ENCODE assay signal across 13 cellular contexts in genomic region chr11:87213444-87213843, GRCh38.
DNase-seq lines count a peak whose midpoint lies in the region; ATAC-seq and TF ChIP-seq lines count a peak whose summit lies in the region.
"Had no signal": no experiment of that assay in that cellular context is flagged by ENCODE, and none has a peak within 500 bp of the region (broad histone marks: within the 10 kb centered on the region; RNA-seq: fewer than 3 reads in every experiment).

No MANE protein-coding gene starts in this region.

- peaks cover 0 to 3% of the 10 kb centered on the region in 2 donors for H3K36me3 Mint-ChIP-seq in activated T-cell treated with anti-CD3 and anti-CD28 coated beads, Interleukin-2, amount 50 U/mL, for 72 hours (ENCODE audit: insufficient read depth in 2 of 2)

- H3K4me3 ChIP-seq in body of pancreas = no peak overlapping the region
- H3K4me3 ChIP-seq: spleen had no signal

- H3K27ac ChIP-seq in body of pancreas = no peak overlapping the region
- H3K27ac ChIP-seq: KMS-11, spleen had no signal

- DNase-seq in activated T-cell treated with anti-CD3 and anti-CD28 coated beads, Interleukin-2, amount 50 U/mL, for 72 hours = no peak
- DNase-seq in activated T-cell treated with anti-CD3 and anti-CD28 coated beads, Interleukin-2, amount 50 U/mL, for 48 hours = no peak
- DNase-seq in mucosa of gallbladder (ENCODE audit: low spot score) = no peak
- no peak for DNase-seq in stimulated activated CD8-positive, alpha-beta memory T cell treated with anti-CD3 and anti-CD28 coated beads, Interleukin-4, amount 100 ng/mL, for 48 hours
- no peak for DNase-seq in NAMALWA (ENCODE audit: low spot score)
- DNase-seq in body of pancreas = no peak
- DNase-seq: DMS53, NCI-H2029 treated with DMSO at 0.1 percent for 48 hours, spleen, SW 1271 had no signal

- intact Hi-C loops in body of pancreas (cut with DNase I) = no loop called here

- H3K4me3 Mint-ChIP-seq in activated T-cell treated with anti-CD3 and anti-CD28 coated beads, Interleukin-2, amount 50 U/mL, for 72 hours = peak overlapping the region in 1 of 2 donors; percentile 51

- no peaks in the 10 kb centered on the region for H3K27me3 ChIP-seq in body of pancreas
- H3K27me3 ChIP-seq: spleen had no signal

- H3K27me3 Mint-ChIP-seq in activated T-cell treated with anti-CD3 and anti-CD28 coated beads, Interleukin-2, amount 50 U/mL, for 72 hours (ENCODE audit: low read depth) = no peaks in the 10 kb centered on the region

- WGBS in body of pancreas, 2 donors = 80 to 87% methylated on average over 2 of the region's 2 CpGs

- no peak for TF ChIP-seq POLR2A in body of pancreas (IDR thresholded peaks at IDR 0.05)

- H3K4me1 Mint-ChIP-seq in activated T-cell treated with anti-CD3 and anti-CD28 coated beads, Interleukin-2, amount 50 U/mL, for 72 hours (ENCODE audit: low read depth) = peaks cover 16% of the 10 kb centered on the region

- H3K27ac Mint-ChIP-seq in activated T-cell treated with anti-CD3 and anti-CD28 coated beads, Interleukin-2, amount 50 U/mL, for 72 hours = peak overlapping the region; percentile 78

- no peaks in the 10 kb centered on the region for H3K4me1 ChIP-seq in body of pancreas
- H3K4me1 ChIP-seq: spleen had no signal

- peak; percentile 34 to 64 for ATAC-seq in activated T-cell treated with anti-CD3 and anti-CD28 coated beads, Interleukin-2, amount 50 U/mL, for 72 hours (replicated peaks in 1 of 2)
- ATAC-seq in GM21717 (IDR thresholded peaks at IDR 0.05; ENCODE audit: unreplicated experiment) (peak; percentile 88), HG03175 (IDR thresholded peaks at IDR 0.05; ENCODE audit: unreplicated experiment) (peak; percentile 77), body of pancreas (no peak)

- TF ChIP-seq CTCF in body of pancreas (IDR thresholded peaks at IDR 0.05) = no peak

- H3K9me3 ChIP-seq in body of pancreas = no peaks in the 10 kb centered on the region
- H3K9me3 ChIP-seq: spleen had no signal

- H3K36me3 ChIP-seq in body of pancreas (replicated peaks in 1 of 2; ENCODE audit: insufficient read depth in 1 of 2, low read depth in 2 of 2) = no peaks in the 10 kb centered on the region
- H3K36me3 ChIP-seq: spleen had no signal

- H3K9me3 Mint-ChIP-seq in activated T-cell treated with anti-CD3 and anti-CD28 coated beads, Interleukin-2, amount 50 U/mL, for 72 hours = peaks cover 3 to 7% of the 10 kb centered on the region in 2 donors
